Comparison of ENCODE assay signal across 1 cellular context in the genomic region with DNA sequence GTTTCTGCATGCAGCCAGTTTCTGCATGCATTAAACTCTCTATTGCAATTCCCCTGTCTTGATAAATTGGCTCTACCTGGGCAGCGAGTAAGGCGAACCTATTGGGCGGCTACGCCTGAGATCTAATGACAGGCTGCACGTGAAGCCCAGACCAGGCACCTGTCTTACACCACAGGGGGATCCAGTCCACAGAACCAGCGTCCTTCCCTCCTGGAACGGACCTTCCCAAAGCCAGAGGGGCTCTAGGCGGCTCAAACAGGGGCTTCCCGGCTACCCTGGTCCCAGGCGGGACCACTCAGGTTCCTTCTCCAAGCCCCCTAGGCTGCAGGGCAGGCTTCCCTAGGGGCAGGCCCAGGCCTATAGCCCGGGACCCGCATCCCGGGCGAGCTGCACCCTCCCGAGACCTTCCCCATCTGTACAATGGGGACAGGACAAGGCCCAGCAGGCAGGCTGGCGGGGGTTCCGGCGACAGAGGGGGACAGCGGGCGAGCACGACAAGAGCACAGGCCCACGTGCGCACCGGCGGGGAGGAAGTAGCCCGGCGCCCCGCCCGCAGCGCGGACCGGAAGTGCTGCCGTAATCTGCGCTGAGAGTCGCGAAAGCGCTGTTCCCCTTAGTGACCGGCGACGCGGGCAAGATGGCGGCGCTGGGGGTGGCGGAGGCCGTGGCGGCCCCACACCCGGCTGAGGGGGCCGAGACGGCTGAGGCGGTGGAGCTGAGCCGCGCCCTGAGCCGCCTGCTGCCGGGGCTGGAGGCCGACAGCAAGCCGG.
TF ChIP-seq lines count a peak whose summit lies in the region.

Gene DNAAF5 (plus strand): TSS at position 616 of the 770 bp plus-strand sequence. CDS start 22 bp downstream, at position 638.

TF ChIP-seq in HepG2, 621 proteins besides CTCF, POLR2A, EP300 and RAD21 (continued from another document and continues in another):
- TF ChIP-seq, protein P1, sequence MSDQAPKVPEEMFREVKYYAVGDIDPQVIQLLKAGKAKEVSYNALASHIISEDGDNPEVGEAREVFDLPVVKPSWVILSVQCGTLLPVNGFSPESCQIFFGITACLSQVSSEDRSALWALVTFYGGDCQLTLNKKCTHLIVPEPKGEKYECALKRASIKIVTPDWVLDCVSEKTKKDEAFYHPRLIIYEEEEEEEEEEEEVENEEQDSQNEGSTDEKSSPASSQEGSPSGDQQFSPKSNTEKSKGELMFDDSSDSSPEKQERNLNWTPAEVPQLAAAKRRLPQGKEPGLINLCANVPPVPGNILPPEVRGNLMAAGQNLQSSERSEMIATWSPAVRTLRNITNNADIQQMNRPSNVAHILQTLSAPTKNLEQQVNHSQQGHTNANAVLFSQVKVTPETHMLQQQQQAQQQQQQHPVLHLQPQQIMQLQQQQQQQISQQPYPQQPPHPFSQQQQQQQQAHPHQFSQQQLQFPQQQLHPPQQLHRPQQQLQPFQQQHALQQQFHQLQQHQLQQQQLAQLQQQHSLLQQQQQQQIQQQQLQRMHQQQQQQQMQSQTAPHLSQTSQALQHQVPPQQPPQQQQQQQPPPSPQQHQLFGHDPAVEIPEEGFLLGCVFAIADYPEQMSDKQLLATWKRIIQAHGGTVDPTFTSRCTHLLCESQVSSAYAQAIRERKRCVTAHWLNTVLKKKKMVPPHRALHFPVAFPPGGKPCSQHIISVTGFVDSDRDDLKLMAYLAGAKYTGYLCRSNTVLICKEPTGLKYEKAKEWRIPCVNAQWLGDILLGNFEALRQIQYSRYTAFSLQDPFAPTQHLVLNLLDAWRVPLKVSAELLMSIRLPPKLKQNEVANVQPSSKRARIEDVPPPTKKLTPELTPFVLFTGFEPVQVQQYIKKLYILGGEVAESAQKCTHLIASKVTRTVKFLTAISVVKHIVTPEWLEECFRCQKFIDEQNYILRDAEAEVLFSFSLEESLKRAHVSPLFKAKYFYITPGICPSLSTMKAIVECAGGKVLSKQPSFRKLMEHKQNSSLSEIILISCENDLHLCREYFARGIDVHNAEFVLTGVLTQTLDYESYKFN (CRISPR knock-in tag; conservative IDR thresholded peaks at IDR 0.05) = peak; percentile 30; the same call in 1 of the 2 replicates
- TF ChIP-seq ZNF776 (CRISPR knock-in tag; IDR thresholded peaks at IDR 0.05) (no peak), CREB1 (IDR thresholded peaks at IDR 0.05) (0 out of 2 replicates have a peak, but pooled peaks have one; percentile 18), CREB1 (CRISPR knock-in tag; IDR thresholded peaks at IDR 0.05) (no peak), KLF15 (CRISPR knock-in tag; IDR thresholded peaks at IDR 0.05; ENCODE audit: borderline replicate concordance) (peak; percentile 83; the same call in 1 of the 2 replicates), ZNF549 (CRISPR knock-in tag; IDR thresholded peaks at IDR 0.05) (no peak), KDM5B (CRISPR knock-in tag; IDR thresholded peaks at IDR 0.05; ENCODE audit: borderline replicate concordance) (peak; percentile 91), NR2C2 (CRISPR knock-in tag; IDR thresholded peaks at IDR 0.05; ENCODE audit: borderline replicate concordance) (peak; percentile 76), FOXJ3 (CRISPR knock-in tag; IDR thresholded peaks at IDR 0.05; ENCODE audit: borderline replicate concordance) (no peak), YEATS4 (CRISPR knock-in tag; IDR thresholded peaks at IDR 0.05; ENCODE audit: borderline replicate concordance) (peak; percentile 98), ZNF616 (CRISPR knock-in tag; IDR thresholded peaks at IDR 0.05; ENCODE audit: low read depth) (0 out of 2 replicates have a peak, but pooled peaks have one; percentile 62), ZNF7 (CRISPR knock-in tag; IDR thresholded peaks at IDR 0.05) (no peak), THYN1 (CRISPR knock-in tag; IDR thresholded peaks at IDR 0.05; ENCODE audit: borderline replicate concordance, low read depth) (no peak), CREB3 (CRISPR knock-in tag; IDR thresholded peaks at IDR 0.05) (no peak), ZNF615 (CRISPR knock-in tag; IDR thresholded peaks at IDR 0.05; ENCODE audit: borderline replicate concordance) (no peak), MTA3 (CRISPR knock-in tag; IDR thresholded peaks at IDR 0.05) (no peak), TEAD2 (CRISPR knock-in tag; IDR thresholded peaks at IDR 0.05) (no peak; the same call in 1 of the 2 replicates), ZFY (CRISPR knock-in tag; IDR thresholded peaks at IDR 0.05) (peak; percentile 94), SNAI1 (CRISPR knock-in tag; IDR thresholded peaks at IDR 0.05; ENCODE audit: borderline replicate concordance) (peak; percentile 84; the same call in 1 of the 2 replicates), ASH2L (IDR thresholded peaks at IDR 0.05; ENCODE audit: insufficient read length, low read depth, low read length) (peak; percentile 29), SMC3 (IDR thresholded peaks at IDR 0.05; ENCODE audit: low read length) (no peak), SMAD9 (CRISPR knock-in tag; IDR thresholded peaks at IDR 0.05) (no peak), ZNF790 (CRISPR knock-in tag; IDR thresholded peaks at IDR 0.05; ENCODE audit: borderline replicate concordance) (no peak; the same call in 1 of the 2 replicates), ZNF207 (IDR thresholded peaks at IDR 0.05; ENCODE audit: borderline replicate concordance) (no peak), HOXD1 (CRISPR knock-in tag; IDR thresholded peaks at IDR 0.05) (peak; percentile 47; the same call in 1 of the 2 replicates), FUBP1 (CRISPR knock-in tag; IDR thresholded peaks at IDR 0.05; ENCODE audit: borderline replicate concordance) (no peak), BRCA1 (CRISPR knock-in tag; IDR thresholded peaks at IDR 0.05) (no peak), NFRKB (IDR thresholded peaks at IDR 0.05) (no peak), MEIS1 (CRISPR knock-in tag; IDR thresholded peaks at IDR 0.05; ENCODE audit: borderline replicate concordance) (no peak), ZNF619 (CRISPR knock-in tag; IDR thresholded peaks at IDR 0.05) (no peak; the same call in 1 of the 2 replicates), ZNF614 (CRISPR knock-in tag; IDR thresholded peaks at IDR 0.05; ENCODE audit: borderline replicate concordance) (peak; percentile 63; the same call in 1 of the 2 replicates), SCMH1 (CRISPR knock-in tag; IDR thresholded peaks at IDR 0.05; ENCODE audit: borderline replicate concordance) (no peak), ZNF772 (CRISPR knock-in tag; IDR thresholded peaks at IDR 0.05) (peak; percentile 93), LRRFIP1 (CRISPR knock-in tag; conservative IDR thresholded peaks at IDR 0.05) (no peak), EED (CRISPR knock-in tag; IDR thresholded peaks at IDR 0.05) (peak; percentile 78; the same call in 1 of the 2 replicates), ZKSCAN8 (CRISPR knock-in tag; IDR thresholded peaks at IDR 0.05; ENCODE audit: borderline replicate concordance) (no peak), HOXA5 (CRISPR knock-in tag; IDR thresholded peaks at IDR 0.05) (0 out of 2 replicates have a peak, but pooled peaks have one; percentile 82), ZNF879 (CRISPR knock-in tag; IDR thresholded peaks at IDR 0.05) (no peak), PTBP1 (IDR thresholded peaks at IDR 0.05; ENCODE audit: low read depth, low read length, poor library complexity, severe bottlenecking) (no peak), ZNF674 (CRISPR knock-in tag; IDR thresholded peaks at IDR 0.05; ENCODE audit: low read depth) (no peak), ZNF782 (CRISPR knock-in tag; IDR thresholded peaks at IDR 0.05; ENCODE audit: borderline replicate concordance) (0 out of 2 replicates have a peak, but pooled peaks have one; percentile 35), MIER3 (CRISPR knock-in tag; IDR thresholded peaks at IDR 0.05; ENCODE audit: borderline replicate concordance) (peak; percentile 63; the same call in 1 of the 2 replicates), ZNF766 (CRISPR knock-in tag; IDR thresholded peaks at IDR 0.05; ENCODE audit: borderline replicate concordance) (no peak), ZNF17 (CRISPR knock-in tag; IDR thresholded peaks at IDR 0.05) (no peak), CENPX (CRISPR knock-in tag; IDR thresholded peaks at IDR 0.05) (no peak), TERF1 (CRISPR knock-in tag; IDR thresholded peaks at IDR 0.05) (no peak), XBP1 (CRISPR knock-in tag; IDR thresholded peaks at IDR 0.05) (no peak), MXD3 (CRISPR knock-in tag; IDR thresholded peaks at IDR 0.05) (peak; percentile 98), ZNF468 (CRISPR knock-in tag; IDR thresholded peaks at IDR 0.05) (no peak), ZNF496 (CRISPR knock-in tag; IDR thresholded peaks at IDR 0.05; ENCODE audit: insufficient replicate concordance) (no peak), GZF1 (CRISPR knock-in tag; IDR thresholded peaks at IDR 0.05) (no peak), ZNF234 (CRISPR knock-in tag; conservative IDR thresholded peaks at IDR 0.05) (no peak), ZNF740 (CRISPR knock-in tag; IDR thresholded peaks at IDR 0.05) (no peak), NR3C1 (CRISPR knock-in tag; IDR thresholded peaks at IDR 0.05) (no peak)
- TF ChIP-seq, protein P2, sequence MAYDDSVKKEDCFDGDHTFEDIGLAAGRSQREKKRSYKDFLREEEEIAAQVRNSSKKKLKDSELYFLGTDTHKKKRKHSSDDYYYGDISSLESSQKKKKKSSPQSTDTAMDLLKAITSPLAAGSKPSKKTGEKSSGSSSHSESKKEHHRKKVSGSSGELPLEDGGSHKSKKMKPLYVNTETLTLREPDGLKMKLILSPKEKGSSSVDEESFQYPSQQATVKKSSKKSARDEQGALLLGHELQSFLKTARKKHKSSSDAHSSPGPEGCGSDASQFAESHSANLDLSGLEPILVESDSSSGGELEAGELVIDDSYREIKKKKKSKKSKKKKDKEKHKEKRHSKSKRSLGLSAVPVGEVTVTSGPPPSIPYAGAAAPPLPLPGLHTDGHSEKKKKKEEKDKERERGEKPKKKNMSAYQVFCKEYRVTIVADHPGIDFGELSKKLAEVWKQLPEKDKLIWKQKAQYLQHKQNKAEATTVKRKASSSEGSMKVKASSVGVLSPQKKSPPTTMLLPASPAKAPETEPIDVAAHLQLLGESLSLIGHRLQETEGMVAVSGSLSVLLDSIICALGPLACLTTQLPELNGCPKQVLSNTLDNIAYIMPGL (CRISPR knock-in tag; IDR thresholded peaks at IDR 0.05; ENCODE audit: borderline replicate concordance in 1 of 2, low read depth in 1 of 2) = peak in 1 of 2 experiments; percentile 71; a peak in 2 of 4 replicates
